31 cellular contexts compared by ENCODE assay signal in the genomic region with DNA sequence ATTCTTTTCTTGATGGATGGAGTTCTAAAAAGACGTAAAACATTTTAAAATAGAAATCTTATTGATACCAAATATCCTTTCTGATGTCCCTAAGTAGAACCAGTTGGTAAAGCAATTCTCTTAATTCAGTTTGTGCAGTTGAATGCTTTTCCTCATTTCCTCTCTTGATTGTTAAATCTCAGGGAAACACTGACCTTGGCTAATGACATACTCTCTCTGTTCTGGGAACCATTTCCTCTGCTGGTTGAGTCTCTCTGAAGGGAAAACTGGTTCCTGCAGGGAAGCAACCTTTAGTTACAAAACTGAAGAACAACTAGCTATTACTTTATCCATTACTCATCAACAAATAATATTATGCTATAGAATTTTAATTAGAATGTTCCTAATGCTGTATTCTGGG. TPM values are rescaled to one million over a fixed set of nuclear protein-coding genes. Genes with fewer than 3 reads are reported as not detected.
"Had no signal": no experiment of that assay in that cellular context is flagged by ENCODE, and none has a peak within 500 bp of the region (broad histone marks: within the 10 kb centered on the region; RNA-seq: fewer than 3 reads in every experiment).

No MANE protein-coding gene starts in this region.

- H3K27ac ChIP-seq: neural progenitor cell, ovary, parathyroid adenoma, psoas muscle, sigmoid colon, suprapubic skin, testis, tibial artery, transverse colon, upper lobe of right lung, uterus had no signal

- H3K4me1 Mint-ChIP-seq: neural progenitor cell; stimulated activated naive CD8-positive, alpha-beta T cell treated with anti-CD3 and anti-CD28 coated beads, Interleukin-15, amount 100 ng/mL, for 72 hours had no signal

- H3K36me3 Mint-ChIP-seq: naive thymus-derived CD8-positive, alpha-beta T cell; natural killer cell treated with Interleukin-12 subunit alpha and Interleukin-12 subunit beta and Interleukin-15 and Interleukin-18, amount 100 ng/mL, for 72 hours; neural progenitor cell; stimulated activated memory B cell treated with anti-CD40 and anti-IgM and Interleukin-4, amounts not matched to agents 10 μg/mL and 1 μg/mL and 100 μg/mL, for 72 hours; type B pancreatic cell had no signal

- DNase-seq: naive thymus-derived CD8-positive, alpha-beta T cell; occipital lobe; ovary; posterior cingulate gyrus; psoas muscle; right cardiac atrium; right lobe of liver; sigmoid colon; small intestine; stimulated activated CD4-positive, alpha-beta T cell treated with anti-CD3 and anti-CD28 coated beads, Interleukin-12 subunit alpha, Interleukin-12 subunit beta, amount 100 ng/mL, for 4 hours; stimulated activated CD4-positive, alpha-beta T cell treated with anti-CD3 and anti-CD28 coated beads, Interleukin-1b, Interleukin-23, amount 100 ng/mL, for 48 hours; stimulated activated CD4-positive, alpha-beta T cell treated with anti-CD3 and anti-CD28 coated beads, Interleukin-4, amount 100 ng/mL, for 1 hour; stimulated activated CD4-positive, alpha-beta T cell treated with anti-CD3 and anti-CD28 coated beads, Interleukin-4, amount 100 ng/mL, for 4 hours; stimulated activated CD8-positive, alpha-beta memory T cell treated with anti-CD3 and anti-CD28 coated beads, Interleukin-4, amount 100 ng/mL, for 48 hours; stimulated activated naive CD4-positive, alpha-beta T cell; stimulated activated naive CD8-positive, alpha-beta T cell treated with anti-CD3 and anti-CD28 coated beads, Interleukin-15, amount 100 ng/mL, for 72 hours; stimulated activated naive CD8-positive, alpha-beta T cell treated with anti-CD3 and anti-CD28 coated beads, Interleukin-15, Interleukin-2, amounts not matched to agents 100 U/mL and 50 U/mL, for 24 hours; substantia nigra; testis; tibial artery; transverse colon; upper lobe of right lung; uterus had no signal

- H3K4me3 Mint-ChIP-seq: naive thymus-derived CD8-positive, alpha-beta T cell; natural killer cell treated with Interleukin-12 subunit alpha and Interleukin-12 subunit beta and Interleukin-15 and Interleukin-18, amount 100 ng/mL, for 72 hours; neural progenitor cell; stimulated activated memory B cell treated with anti-CD40 and anti-IgM and Interleukin-4, amounts not matched to agents 10 μg/mL and 1 μg/mL and 100 μg/mL, for 72 hours; stimulated activated naive CD8-positive, alpha-beta T cell treated with anti-CD3 and anti-CD28 coated beads, Interleukin-15, amount 100 ng/mL, for 72 hours; type B pancreatic cell had no signal

- H3K9me3 ChIP-seq: ovary, psoas muscle, right lobe of liver, sigmoid colon, suprapubic skin, testis, tibial artery, transverse colon, upper lobe of right lung, uterus had no signal

- H3K27me3 Mint-ChIP-seq: stimulated activated memory B cell treated with anti-CD40 and anti-IgM and Interleukin-4, amounts not matched to agents 10 μg/mL and 1 μg/mL and 100 μg/mL, for 72 hours had no signal

- H3K4me1 ChIP-seq: parathyroid adenoma, suprapubic skin, testis, tibial artery, transverse colon, upper lobe of right lung, uterus had no signal

- H3K27ac Mint-ChIP-seq: naive thymus-derived CD8-positive, alpha-beta T cell; natural killer cell treated with Interleukin-12 subunit alpha and Interleukin-12 subunit beta and Interleukin-15 and Interleukin-18, amount 100 ng/mL, for 72 hours; neural progenitor cell; progenitor cell of endocrine pancreas; stimulated activated memory B cell treated with anti-CD40 and anti-IgM and Interleukin-4, amounts not matched to agents 10 μg/mL and 1 μg/mL and 100 μg/mL, for 72 hours; type B pancreatic cell had no signal

- H3K4me3 ChIP-seq: neural progenitor cell, ovary, right lobe of liver, sigmoid colon, suprapubic skin, testis, tibial artery, transverse colon, upper lobe of right lung, uterus had no signal

- FAIRE-seq: small intestine had no signal

- H3K27me3 ChIP-seq: neural progenitor cell, ovary, right lobe of liver, sigmoid colon, testis, tibial artery, transverse colon, upper lobe of right lung had no signal

- ATAC-seq: naive thymus-derived CD8-positive, alpha-beta T cell; psoas muscle; right cardiac atrium; stimulated activated memory B cell treated with anti-CD40 and anti-IgM and Interleukin-4, amounts not matched to agents 10 μg/mL and 1 μg/mL and 100 μg/mL, for 72 hours; stimulated activated naive CD8-positive, alpha-beta T cell treated with anti-CD3 and anti-CD28 coated beads, Interleukin-15, amount 100 ng/mL, for 72 hours; stimulated activated naive CD8-positive, alpha-beta T cell treated with anti-CD3 and anti-CD28 coated beads, Interleukin-15, Interleukin-2, amounts not matched to agents 100 U/mL and 50 U/mL, for 24 hours; upper lobe of right lung had no signal

- H3K36me3 ChIP-seq: neural progenitor cell, ovary, right lobe of liver, sigmoid colon, suprapubic skin, tibial artery, transverse colon, upper lobe of right lung, uterus had no signal

- H3K9me3 Mint-ChIP-seq: natural killer cell treated with Interleukin-12 subunit alpha and Interleukin-12 subunit beta and Interleukin-15 and Interleukin-18, amount 100 ng/mL, for 72 hours; neural progenitor cell; stimulated activated memory B cell treated with anti-CD40 and anti-IgM and Interleukin-4, amounts not matched to agents 10 μg/mL and 1 μg/mL and 100 μg/mL, for 72 hours; stimulated activated naive CD8-positive, alpha-beta T cell treated with anti-CD3 and anti-CD28 coated beads, Interleukin-15, amount 100 ng/mL, for 72 hours; type B pancreatic cell had no signal

RNA-seq across cellular contexts. Expression of a gene that starts 36.7 kb away (rescaled TPM):
- polyA plus RNA-seq: naive thymus-derived CD8-positive, alpha-beta T cell; neural cell had no signal
